Comparison of ENCODE assay signal across 9 cellular contexts in genomic region chr5:9156282-9156681, GRCh38.
DNase-seq lines count a peak whose midpoint lies in the region; ATAC-seq and TF ChIP-seq lines count a peak whose summit lies in the region.
"Had no signal": no experiment of that assay in that cellular context is flagged by ENCODE, and none has a peak within 500 bp of the region (broad histone marks: within the 10 kb centered on the region; RNA-seq: fewer than 3 reads in every experiment).

No MANE protein-coding gene starts in this region.

- H2BK120ac ChIP-seq in H9 (ENCODE audit: low read depth, low read length, poor library complexity, severe bottlenecking): no peak overlapping the region

- H4K20me1 ChIP-seq in H9 (ENCODE audit: control insufficient read depth, insufficient read depth, insufficient read length) (no peaks in the 10 kb centered on the region), SK-N-SH (ENCODE audit: insufficient read depth) (no peaks in the 10 kb centered on the region)

- no peak overlapping the region for H2BK12ac ChIP-seq in H9 (ENCODE audit: insufficient read length, low read depth, low read length)

- no peak overlapping the region for H3K4me3 ChIP-seq in SK-N-SH (ENCODE audit: low read depth in 2 of 2, low read length in 1 of 2)
- no peak overlapping the region for H3K4me3 ChIP-seq in testis

- no peaks in the 10 kb centered on the region; a peak in 1 of 7 replicates for H3K36me3 Mint-ChIP-seq in H9 (ENCODE audit: insufficient read depth in 1 of 3, low read depth in 3 of 3)
- H3K36me3 Mint-ChIP-seq: IgD-negative memory B cell had no signal

- no peak overlapping the region for H2BK20ac ChIP-seq in H9 (ENCODE audit: low read depth, low read length, poor library complexity, severe bottlenecking)

- TF ChIP-seq POLR2A in testis (IDR thresholded peaks at IDR 0.05): no peak

- no peaks in the 10 kb centered on the region for H3K9me3 ChIP-seq in H9 (ENCODE audit: control insufficient read depth, low read depth, low read length)
- no peaks in the 10 kb centered on the region for H3K9me3 ChIP-seq in SK-N-SH
- H3K9me3 ChIP-seq in testis: no peaks in the 10 kb centered on the region

- DNase-seq in EH (ENCODE audit: low read depth): peak; percentile 81
- DNase-seq in H9: peak; percentile 69
- DNase-seq in SK-N-SH: peak; percentile 50
- peak; percentile 35 for DNase-seq in left ventricle myocardium superior
- peak; percentile 68 for DNase-seq in testis
- DNase-seq in T-helper 1 cell: no peak
- no peak for DNase-seq in D341Med (ENCODE audit: low spot score)
- no peak for DNase-seq in NCI-H1105 treated with DMSO at 0.1 percent for 48 hours (lab: John Stamatoyannopoulos, UW)

- no peak overlapping the region for H2AK5ac ChIP-seq in H9 (ENCODE audit: insufficient read length, low read length)

- ATAC-seq in left ventricle myocardium superior: peak; percentile 71

- no CpG with 5 or more reads among the region's 2 CpGs for WGBS in H9 (ENCODE audit: extremely low coverage, insufficient read length, low lambda C conversion rate)
- whole genome bisulfite sequencing in SK-N-SH (ENCODE audit: low lambda C conversion rate): 79% methylated on average over 2 of the region's 2 CpGs
- 79 to 90% methylated on average over 2 of the region's 2 CpGs for WGBS in testis, 2 donors

- TF ChIP-seq EP300 in SK-N-SH (IDR thresholded peaks at IDR 0.05; ENCODE audit: borderline replicate concordance in 1 of 2, low read depth in 1 of 2, low read length in 1 of 2): no peak

- no peak overlapping the region for H3K4ac ChIP-seq in H9 (ENCODE audit: low read depth, low read length)

- H4K8ac ChIP-seq in H9 (replicated peaks; ENCODE audit: insufficient read length, low read depth, low read length): no peak overlapping the region

- H2BK15ac ChIP-seq in H9 (ENCODE audit: low read depth, low read length): no peak overlapping the region

- peaks cover 0 to 2% of the 10 kb centered on the region in 2 experiments; a peak in 1 of 4 replicates for H3K4me1 Mint-ChIP-seq in H9
- H3K4me1 Mint-ChIP-seq: IgD-negative memory B cell had no signal

- H3K9ac ChIP-seq in H9 (ENCODE audit: extremely low read depth, insufficient read length, low read length): no peak overlapping the region
- H3K9ac ChIP-seq in SK-N-SH: no peak overlapping the region

- no peaks in the 10 kb centered on the region for H3K9me2 ChIP-seq in SK-N-SH

- no peaks in the 10 kb centered on the region for H3F3A ChIP-seq in SK-N-SH (replicated peaks; ENCODE audit: insufficient read depth)

- H3K27me3 ChIP-seq in H9 (ENCODE audit: insufficient read depth, low read length) (no peaks in the 10 kb centered on the region), SK-N-SH (ENCODE audit: insufficient read depth) (no peaks in the 10 kb centered on the region), testis (no peaks in the 10 kb centered on the region)

- no peaks in the 10 kb centered on the region; a peak in 1 of 5 replicates for H3K9me3 Mint-ChIP-seq in H9

- H3K23me2 ChIP-seq in H9 (ENCODE audit: insufficient read length, low read depth, low read length, poor library complexity, severe bottlenecking): no peaks in the 10 kb centered on the region

- H3K79me2 ChIP-seq in H9 (ENCODE audit: insufficient read depth, low read length) (no peaks in the 10 kb centered on the region), SK-N-SH (ENCODE audit: insufficient read depth) (no peaks in the 10 kb centered on the region)

- no peak overlapping the region for H3K14ac ChIP-seq in H9 (ENCODE audit: insufficient read depth, low read length)

- CTCF ChIA-PET in SK-N-SH (lab: Yijun Ruan, JAX): interaction anchor here (0.6 to 2.1 kb wide), 15 partner anchors 8 to 1224 kb away, joined by 3 to 11 read pairs (median 3); no protein-coding TSS in a partner anchor

- peak; percentile 82 for TF ChIP-seq RAD21 in SK-N-SH (IDR thresholded peaks at IDR 0.05; ENCODE audit: low read length)

- no peak overlapping the region for H3K18ac ChIP-seq in H9 (ENCODE audit: insufficient read length, low read depth, low read length)

- no peak overlapping the region; a peak in 1 of 7 replicates for H3K27ac Mint-ChIP-seq in H9
- H3K27ac Mint-ChIP-seq: IgD-negative memory B cell had no signal

- H3K36me3 ChIP-seq in SK-N-SH (replicated peaks in 1 of 2; ENCODE audit: control insufficient read depth in 1 of 2, insufficient read depth in 2 of 2, low read length in 1 of 2) (no peaks in the 10 kb centered on the region), testis (ENCODE audit: low read depth, missing control alignments) (no peaks in the 10 kb centered on the region)

- no peak overlapping the region for H2BK5ac ChIP-seq in H9 (ENCODE audit: insufficient read length, low read length)

- H2AFZ ChIP-seq in H9 (ENCODE audit: low read length): no peak overlapping the region
- H2AFZ ChIP-seq in SK-N-SH (ENCODE audit: low read depth): no peak overlapping the region

- intact Hi-C loops in left ventricle myocardium superior (cut with micrococcal nuclease): no loop called here
- intact Hi-C loops in testis (cut with DNase I; ENCODE audit: low total_unique reads): no loop called here

- H3K4me2 ChIP-seq in H9 (ENCODE audit: insufficient read depth, insufficient read length, low read length) (no peak overlapping the region), SK-N-SH (no peak overlapping the region)

- H3K23ac ChIP-seq in H9 (ENCODE audit: insufficient read length, low read depth, low read length): no peak overlapping the region

- H3T11ph ChIP-seq in H9 (ENCODE audit: low read length): no peak overlapping the region

- POLR2A ChIA-PET in SK-N-SH (lab: Yijun Ruan, JAX): no interaction called here

- no peaks in the 10 kb centered on the region for H3K4me1 ChIP-seq in H9 (ENCODE audit: insufficient read depth, low read length)
- H3K4me1 ChIP-seq in SK-N-SH (ENCODE audit: control insufficient read depth in 1 of 2, insufficient read depth in 2 of 2, low read depth in 1 of 2, low read length in 1 of 2): no peaks in the 10 kb centered on the region; a peak in 1 of 4 replicates
- no peaks in the 10 kb centered on the region for H3K4me1 ChIP-seq in testis

- TF ChIP-seq CTCF in H9 (conservative IDR thresholded peaks at IDR 0.05) (peak; percentile 66), SK-N-SH (IDR thresholded peaks at IDR 0.05) (peak; percentile 44), testis (IDR thresholded peaks at IDR 0.05) (peak in 2 of 3 experiments; percentile 21 to 29)

- no peak overlapping the region for H3K27ac ChIP-seq in H9 (ENCODE audit: insufficient read length, low read depth, low read length)
- no peak overlapping the region for H3K27ac ChIP-seq in SK-N-SH (ENCODE audit: low read depth in 2 of 2, low read length in 1 of 2)
- H3K27ac ChIP-seq in testis: no peak overlapping the region

- no peaks in the 10 kb centered on the region for H3K79me1 ChIP-seq in H9 (ENCODE audit: insufficient read depth, low read depth, low read length, poor library complexity, severe bottlenecking)

- no peak overlapping the region for H3K4me3 Mint-ChIP-seq in H9
- H3K4me3 Mint-ChIP-seq: IgD-negative memory B cell had no signal

- H4K91ac ChIP-seq in H9 (ENCODE audit: insufficient read length, low read depth, low read length): no peak overlapping the region

- H3K27me3 Mint-ChIP-seq in H9 (ENCODE audit: low read depth): no peaks in the 10 kb centered on the region
- H3K27me3 Mint-ChIP-seq: IgD-negative memory B cell had no signal

- no peak overlapping the region for H3K56ac ChIP-seq in H9 (ENCODE audit: insufficient read length, low read depth, low read length)

- H4K5ac ChIP-seq in H9 (ENCODE audit: insufficient read length, low read depth, low read length): peak overlapping the region; percentile 42

TF ChIP-seq in SK-N-SH, 30 proteins besides CTCF, POLR2A, EP300 and RAD21:
- peak; percentile 60 for TF ChIP-seq SMC3 (IDR thresholded peaks at IDR 0.05; ENCODE audit: low read depth, low read length)
- no peak for TF ChIP-seq USF2 (IDR thresholded peaks at IDR 0.05; ENCODE audit: borderline replicate concordance, low read depth, low read length)

Comparison
In these comparisons a context has a peak if more than half of its experiments do, and no peak if none do; other contexts are left out.
1. DNase-seq: peak in EH (single experiment), H9 (single experiment), SK-N-SH (single experiment), left ventricle myocardium superior (single experiment) and testis (single experiment); none in T-helper 1 cell (0 of 5), D341Med (single experiment) and NCI-H1105 treated with DMSO at 0.1 percent for 48 hours (single experiment).
2. Peak in every context shown above with its lines, with median percentiles within 50 percentile points of each other: CTCF ChIP-seq.